ENCODE assay signal across 16 cellular contexts in the genomic region with DNA sequence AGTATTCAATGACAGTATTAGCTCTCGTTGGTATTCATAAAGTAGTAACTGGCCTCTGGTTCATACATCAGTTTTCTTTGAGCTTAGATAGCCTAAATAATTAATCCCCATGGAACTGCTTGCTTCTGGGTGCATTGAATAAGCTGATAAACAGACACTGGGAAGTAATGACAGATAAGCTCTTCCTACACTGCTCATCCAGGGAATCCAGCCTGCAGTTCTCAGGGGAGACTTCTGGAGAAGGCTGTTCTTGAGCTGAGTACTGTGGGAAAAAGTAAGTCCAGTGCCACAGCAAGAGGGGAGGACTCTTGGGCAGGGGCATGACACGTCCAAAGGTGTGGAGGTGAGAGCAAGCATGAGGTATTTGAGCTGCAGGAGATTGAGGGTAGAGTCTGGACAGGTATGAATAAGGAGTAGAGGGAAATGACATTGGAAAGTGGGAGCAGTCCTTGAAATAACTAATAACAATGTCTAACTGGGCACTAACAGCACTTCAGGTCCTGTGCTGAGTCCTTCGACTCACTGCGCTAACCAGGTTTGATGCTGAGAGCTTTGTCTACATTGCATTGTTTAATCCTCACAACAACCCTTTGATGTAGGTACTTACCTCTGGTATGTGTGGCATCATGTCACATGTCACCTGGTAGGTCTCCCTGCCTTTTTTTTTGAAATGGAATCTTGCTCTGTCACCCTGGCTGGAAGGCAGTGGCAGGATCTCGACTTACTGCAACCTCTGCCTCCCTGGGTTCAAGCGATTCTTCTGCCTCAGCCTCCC. TPM values are rescaled to one million over a fixed set of nuclear protein-coding genes. Genes with fewer than 3 reads are reported as not detected.
DNase-seq lines count a peak whose midpoint lies in the region; ATAC-seq, FAIRE-seq and TF ChIP-seq lines count a peak whose summit lies in the region.
"Had no signal": no experiment of that assay in that cellular context is flagged by ENCODE, and none has a peak within 500 bp of the region (broad histone marks: within the 10 kb centered on the region; RNA-seq: fewer than 3 reads in every experiment).

No MANE protein-coding gene starts in this region.

- no peak overlapping the region for H3K4me3 ChIP-seq in left ventricle myocardium inferior
- no peak overlapping the region for H3K4me3 ChIP-seq in SJSA1
- H3K4me3 ChIP-seq in lower lobe of right lung, result no peak overlapping the region
- H3K4me3 ChIP-seq in upper lobe of right lung, result no peak overlapping the region
- no peak overlapping the region for H3K4me3 ChIP-seq in small intestine (ENCODE audit: low read depth in 1 of 2, low read length in 2 of 2)
- H3K4me3 ChIP-seq: colonic mucosa, esophagus squamous epithelium, pancreas had no signal

- WGBS in small intestine, 3 donors, result 79 to 87% (median 85%) methylated on average over 6 of the region's 6 CpGs

- ATAC-seq in Right ventricle myocardium superior (ENCODE audit: poor library complexity) (no peak), lower lobe of right lung (peak; percentile 88 to 94), upper lobe of right lung (peak; percentile 91), GM21528 (IDR thresholded peaks at IDR 0.05; ENCODE audit: low FRiP score, unreplicated experiment) (no peak)

- H3K4me1 ChIP-seq in left ventricle myocardium inferior (peaks cover 70% of the 10 kb centered on the region), SJSA1 (replicated peaks) (peaks cover 47% of the 10 kb centered on the region), lower lobe of right lung (peaks cover 25% of the 10 kb centered on the region), upper lobe of right lung (peaks cover 30% of the 10 kb centered on the region), small intestine (ENCODE audit: control insufficient read depth in 2 of 2, insufficient read depth in 1 of 2, low read depth in 1 of 2, low read length in 1 of 2) (no peaks in the 10 kb centered on the region)
- H3K4me1 ChIP-seq: colonic mucosa had no signal

- H3K27me3 ChIP-seq in left ventricle myocardium inferior (ENCODE audit: low read depth) (no peaks in the 10 kb centered on the region), SJSA1 (replicated peaks) (no peaks in the 10 kb centered on the region), lower lobe of right lung (ENCODE audit: low read depth) (no peaks in the 10 kb centered on the region), upper lobe of right lung (no peaks in the 10 kb centered on the region), small intestine (ENCODE audit: control insufficient read depth in 2 of 2, insufficient read depth in 2 of 2, low read length in 2 of 2) (no peaks in the 10 kb centered on the region)
- H3K27me3 ChIP-seq: colonic mucosa, esophagus squamous epithelium, pancreas had no signal

- peaks cover 5% of the 10 kb centered on the region for H3K36me3 ChIP-seq in left ventricle myocardium inferior
- H3K36me3 ChIP-seq in SJSA1, result peaks cover 4% of the 10 kb centered on the region
- H3K36me3 ChIP-seq in lower lobe of right lung, result peaks cover 8% of the 10 kb centered on the region
- H3K36me3 ChIP-seq in upper lobe of right lung, result no peaks in the 10 kb centered on the region
- no peaks in the 10 kb centered on the region for H3K36me3 ChIP-seq in small intestine (ENCODE audit: control insufficient read depth in 2 of 2, insufficient read depth in 2 of 2, low read length in 2 of 2)
- H3K36me3 ChIP-seq: colonic mucosa, pancreas had no signal

- H3K9me3 ChIP-seq in left ventricle myocardium inferior (replicated peaks) (no peaks in the 10 kb centered on the region), SJSA1 (replicated peaks) (no peaks in the 10 kb centered on the region; the same call in 1 of the 2 replicates), lower lobe of right lung (no peaks in the 10 kb centered on the region), upper lobe of right lung (no peaks in the 10 kb centered on the region), small intestine (ENCODE audit: control insufficient read depth, low read depth) (no peaks in the 10 kb centered on the region)
- H3K9me3 ChIP-seq: colonic mucosa, esophagus squamous epithelium, pancreas had no signal

- DNase-seq in left ventricle myocardium inferior (no peak), Right ventricle myocardium superior (no peak), SJSA1 (ENCODE audit: low read depth in 1 of 2, low spot score in 2 of 2) (no peak), lower lobe of right lung (no peak), upper lobe of right lung (no peak), small intestine (no peak)
- DNase-seq in activated CD4-positive, CD25-positive, alpha-beta regulatory T cell (lab: John Stamatoyannopoulos, UW), result no peak
- DNase-seq: activated B cell treated with CpG ODN at 0.5 μM for 24 hours, colonic mucosa, esophagus squamous epithelium, mammary epithelial cell, NCI-H1417, NCI-H526 treated with DMSO at 0.1 percent for 48 hours, pancreas, SHP77 had no signal

- TF ChIP-seq CTCF in left ventricle myocardium inferior (IDR thresholded peaks at IDR 0.05; ENCODE audit: borderline replicate concordance) (no peak), lower lobe of right lung (IDR thresholded peaks at IDR 0.05) (no peak), upper lobe of right lung (IDR thresholded peaks at IDR 0.05) (no peak)

- intact Hi-C loops in left ventricle myocardium inferior (cut with micrococcal nuclease), result loop anchor here (10.0 kb wide), 1 partner anchor 53 kb away; no protein-coding TSS in a partner anchor
- intact Hi-C loops in Right ventricle myocardium superior (cut with DNase I), result no loop called here
- intact Hi-C loops in lower lobe of right lung (cut with DNase I), result no loop called here
- intact Hi-C loops in upper lobe of right lung (cut with DNase I), result no loop called here

- FAIRE-seq in small intestine (lab: Jason Lieb, UNC), result no peak
- FAIRE-seq: pancreas had no signal

- H3K27ac ChIP-seq in left ventricle myocardium inferior (replicated peaks) (peak overlapping the region; percentile 36), SJSA1 (peak overlapping the region; percentile 72), lower lobe of right lung (peak overlapping the region; percentile 18), upper lobe of right lung (peak overlapping the region; percentile 36), small intestine (ENCODE audit: low read depth in 1 of 2, low read length in 1 of 2) (no peak overlapping the region)
- H3K27ac ChIP-seq: colonic mucosa, esophagus squamous epithelium, pancreas had no signal

RNA-seq across cellular contexts. Expression of gene GARRE1, which starts 7.2 kb away (rescaled TPM):
- total RNA-seq in left ventricle myocardium inferior (20.9 TPM), Right ventricle myocardium superior (15.3 TPM), lower lobe of right lung (31.2 TPM), upper lobe of right lung (41.3 TPM)
- 12.7 and 20.7 TPM in 2 replicates for total RNA-seq in SJSA1 (2014; rRNA removed; shearing (Covaris generic))
- polyA plus RNA-seq in small intestine, result 10 to 100 TPM in 1 of 3 donors, 1 to 10 TPM in 2; 2.7 to 10.9 (median 3.0) TPM

Comparison
In these comparisons a context has a peak if more than half of its experiments do, and no peak if none do; other contexts are left out.
1. H3K27ac ChIP-seq: peak in left ventricle myocardium inferior (single experiment), SJSA1 (single experiment), lower lobe of right lung (single experiment) and upper lobe of right lung (single experiment); none in small intestine (0 of 2).
2. ATAC-seq: peak in lower lobe of right lung (2 of 2) and upper lobe of right lung (single experiment); none in Right ventricle myocardium superior (single experiment) and GM21528 (single experiment).